Comparison of ENCODE assay signal across 1 cellular context in genomic region chr22:50482107-50483074, GRCh38.
TF ChIP-seq lines count a peak whose summit lies in the region.

No MANE protein-coding gene starts in this region.

TF ChIP-seq in HepG2, 621 proteins besides CTCF, POLR2A, EP300 and RAD21 (continued from another document and continues in another):
- no peak for TF ChIP-seq ZNF646 (CRISPR knock-in tag; IDR thresholded peaks at IDR 0.05)
- peak; percentile 48; the same call in 1 of the 2 replicates for TF ChIP-seq ZFX (CRISPR knock-in tag; IDR thresholded peaks at IDR 0.05; ENCODE audit: low read depth)
- no peak for TF ChIP-seq KDM2A (CRISPR knock-in tag; IDR thresholded peaks at IDR 0.05; ENCODE audit: borderline replicate concordance, low read depth)
- no peak for TF ChIP-seq TIGD3 (CRISPR knock-in tag; IDR thresholded peaks at IDR 0.05; ENCODE audit: borderline replicate concordance)
- TF ChIP-seq CHCHD3 (CRISPR knock-in tag; IDR thresholded peaks at IDR 0.05), result no peak
- no peak for TF ChIP-seq ZNF761 (CRISPR knock-in tag; conservative IDR thresholded peaks at IDR 0.05)
- TF ChIP-seq CCDC6 (CRISPR knock-in tag; IDR thresholded peaks at IDR 0.05), result no peak; the same call in 1 of the 2 replicates
- no peak for TF ChIP-seq U2AF2 (IDR thresholded peaks at IDR 0.05; ENCODE audit: low read depth, low read length)
- TF ChIP-seq ZNF280D (CRISPR knock-in tag; IDR thresholded peaks at IDR 0.05), result no peak
- TF ChIP-seq ZNF574 (CRISPR knock-in tag; IDR thresholded peaks at IDR 0.05), result peak; percentile 71
- no peak for TF ChIP-seq ATF5 (CRISPR knock-in tag; IDR thresholded peaks at IDR 0.05; ENCODE audit: low read depth)
- peak; percentile 32; the same call in 1 of the 2 replicates for TF ChIP-seq PCBP1 (IDR thresholded peaks at IDR 0.05; ENCODE audit: borderline replicate concordance, low read depth, low read length)
- peak; percentile 10; the same call in 1 of the 2 replicates for TF ChIP-seq BHLHE40 (IDR thresholded peaks at IDR 0.05; ENCODE audit: low read length)
- no peak for TF ChIP-seq ZBTB46 (CRISPR knock-in tag; IDR thresholded peaks at IDR 0.05; ENCODE audit: borderline replicate concordance)
- no peak for TF ChIP-seq ZNF777 (CRISPR knock-in tag; IDR thresholded peaks at IDR 0.05)
- TF ChIP-seq FOXC1 (CRISPR knock-in tag; IDR thresholded peaks at IDR 0.05; ENCODE audit: borderline replicate concordance), result peak; percentile 69; the same call in 1 of the 2 replicates
- TF ChIP-seq CREM (IDR thresholded peaks at IDR 0.05), result no peak
- no peak for TF ChIP-seq CREM (CRISPR knock-in tag; IDR thresholded peaks at IDR 0.05)
- no peak for TF ChIP-seq TMF1 (CRISPR knock-in tag; IDR thresholded peaks at IDR 0.05; ENCODE audit: low read depth)
- TF ChIP-seq IRX3 (CRISPR knock-in tag; IDR thresholded peaks at IDR 0.05; ENCODE audit: borderline replicate concordance, low read depth), result no peak
- no peak; the same call in 1 of the 2 replicates for TF ChIP-seq HNRNPL (IDR thresholded peaks at IDR 0.05; ENCODE audit: low read depth, low read length)
- no peak for TF ChIP-seq SALL1 (CRISPR knock-in tag; IDR thresholded peaks at IDR 0.05)
- TF ChIP-seq NCOA2 (CRISPR knock-in tag; IDR thresholded peaks at IDR 0.05), result 0 out of 2 replicates have a peak, but pooled peaks have one; percentile 17
- TF ChIP-seq PLRG1 (conservative IDR thresholded peaks at IDR 0.05), result no peak
- TF ChIP-seq ELF3 (CRISPR knock-in tag; IDR thresholded peaks at IDR 0.05), result no peak
- peak; percentile 47; the same call in 1 of the 2 replicates for TF ChIP-seq RAD51 (IDR thresholded peaks at IDR 0.05; ENCODE audit: borderline replicate concordance)
- TF ChIP-seq ZNF749 (CRISPR knock-in tag; IDR thresholded peaks at IDR 0.05; ENCODE audit: borderline replicate concordance), result no peak
- TF ChIP-seq TRIM22 (IDR thresholded peaks at IDR 0.05), result no peak
- TF ChIP-seq ZNF124 (CRISPR knock-in tag; IDR thresholded peaks at IDR 0.05), result no peak
- TF ChIP-seq ZNF549 (CRISPR knock-in tag; IDR thresholded peaks at IDR 0.05), result no peak
- TF ChIP-seq ZNF263 (CRISPR knock-in tag; IDR thresholded peaks at IDR 0.05), result 0 out of 2 replicates have a peak, but pooled peaks have one; percentile 12
- TF ChIP-seq KAT7 (CRISPR knock-in tag; IDR thresholded peaks at IDR 0.05; ENCODE audit: borderline replicate concordance), result no peak
- TF ChIP-seq ZNF850 (CRISPR knock-in tag; conservative IDR thresholded peaks at IDR 0.05), result no peak
- no peak for TF ChIP-seq SMAD9 (CRISPR knock-in tag; IDR thresholded peaks at IDR 0.05)
- peak; percentile 48; the same call in 1 of the 2 replicates for TF ChIP-seq ZBTB10 (CRISPR knock-in tag; IDR thresholded peaks at IDR 0.05; ENCODE audit: borderline replicate concordance)
